Comparison of ENCODE assay signal across 9 cellular contexts in genomic region chr6:48068326-48069191, GRCh38. TPM values are rescaled to one million over a fixed set of nuclear protein-coding genes. Genes with fewer than 3 reads are reported as not detected.
A peak's percentile ranks its signal among the peaks of the same experiment; 100 is the strongest.
DNase-seq lines count a peak whose midpoint lies in the region; ATAC-seq and TF ChIP-seq lines count a peak whose summit lies in the region.
"Had no signal": no experiment of that assay in that cellular context is flagged by ENCODE, and none has a peak within 500 bp of the region (broad histone marks: within the 10 kb centered on the region; RNA-seq: fewer than 3 reads in every experiment).

No MANE protein-coding gene starts in this region.

- TF ChIP-seq CTCF in Panc1 (IDR thresholded peaks at IDR 0.05), result no peak
- TF ChIP-seq CTCF in heart left ventricle (IDR thresholded peaks at IDR 0.05), result no peak

- H4K20me1 ChIP-seq in GM23248 (ENCODE audit: insufficient read depth), result no peaks in the 10 kb centered on the region

- no peaks in the 10 kb centered on the region for H3K9me2 ChIP-seq in GM23248 (ENCODE audit: insufficient read depth)

- in situ Hi-C loops in GM23248 (cut with MboI), result no loop called here
- in situ Hi-C loops in Panc1 (cut with HindIII; ENCODE audit: low pct_unique_long_range_greater_than_20kb, low sequenced_read_pairs), result no loop called here

- H3K27me3 ChIP-seq in GM23248 (replicated peaks; ENCODE audit: insufficient read depth) (peaks cover 4% of the 10 kb centered on the region; the same call in 1 of the 2 replicates), Panc1 (ENCODE audit: control insufficient read depth, insufficient read depth, low read length) (peaks cover 16% of the 10 kb centered on the region), heart left ventricle (peaks cover 0 to 31% (median 18%) of the 10 kb centered on the region in 9 donors)

- H3K9ac ChIP-seq in GM23248, result no peak overlapping the region

- H3K79me2 ChIP-seq in GM23248 (ENCODE audit: insufficient read depth), result no peaks in the 10 kb centered on the region

- BruUV-seq in Panc1 (replicated peaks; lab: Mats Ljungman, UMichigan), result no TSS peak

- ATAC-seq in Panc1 (peak; percentile 82), heart left ventricle (peak in 2 of 4 donors; percentile 34 to 39), sciatic nerve (peak; percentile 36), GM18907 (IDR thresholded peaks at IDR 0.05; ENCODE audit: unreplicated experiment) (no peak)
- ATAC-seq: K562 had no signal

- 5 to 8% methylated on average over 28 to 62 of the region's 63 CpGs for WGBS in GM23248 (ENCODE audit: low coverage in 1 of 2, low lambda C conversion rate in 2 of 2, missing lambda C conversion rate in 2 of 2), 2 experiments
- 4 to 8% (median 4%) methylated on average over 7 to 63 of the region's 63 CpGs for WGBS in heart left ventricle, 4 donors

- DNase-seq in GM23248 (peak; percentile 23), Panc1 (ENCODE audit: low read depth, low spot score) (no peak), heart left ventricle (peak in 2 of 5 donors; percentile 17 to 53), sciatic nerve (ENCODE audit: low spot score) (peak; percentile 53), GM19238 (ENCODE audit: insufficient read length, low spot score) (no peak), GF-D8 (lab: John Stamatoyannopoulos, UW) (no peak)
- DNase-seq in NK-92 treated with Interleukin-12 subunit alpha and Interleukin-12 subunit beta, amount 100 ng/mL, for 24 hours (lab: John Stamatoyannopoulos, UW), result no peak

- H3F3A ChIP-seq in GM23248 (ENCODE audit: insufficient read depth), result no peaks in the 10 kb centered on the region

- H3K27ac ChIP-seq in GM23248 (no peak overlapping the region), Panc1 (ENCODE audit: low read length) (no peak overlapping the region), heart left ventricle (no peak overlapping the region)

- H3K9me3 ChIP-seq in GM23248 (ENCODE audit: low read depth) (no peaks in the 10 kb centered on the region), Panc1 (ENCODE audit: control insufficient read depth, insufficient read depth, low read depth, low read length) (no peaks in the 10 kb centered on the region), heart left ventricle (no peaks in the 10 kb centered on the region)

- H3K4me1 ChIP-seq in GM23248 (ENCODE audit: insufficient read depth), result no peaks in the 10 kb centered on the region
- no peaks in the 10 kb centered on the region for H3K4me1 ChIP-seq in Panc1 (ENCODE audit: control insufficient read depth, insufficient read depth, low read length)
- peaks cover 0 to 20% (median 5%) of the 10 kb centered on the region in 12 donors for H3K4me1 ChIP-seq in heart left ventricle

- peak overlapping the region; percentile 41 for H3K4me2 ChIP-seq in GM23248 (ENCODE audit: unreplicated experiment)

- POLR2A ChIA-PET in Panc1 (lab: Charles Lee), result no interaction called here

- intact Hi-C loops in Panc1 (cut with micrococcal nuclease; ENCODE audit: unreplicated experiment) (no loop called here), heart left ventricle (cut with DNase I) (no loop called here), sciatic nerve (cut with DNase I) (no loop called here)

- CTCF ChIA-PET in Panc1 (lab: Charles Lee), result no interaction called here

- no peak overlapping the region for H2AFZ ChIP-seq in GM23248

- H3K4me3 ChIP-seq in GM23248, result peak overlapping the region; percentile 47; the same call in 1 of the 2 replicates
- H3K4me3 ChIP-seq in Panc1 (ENCODE audit: low read depth in 2 of 2, low read length in 2 of 2), result peak overlapping the region; percentile 18 to 21; a peak in 3 of 4 replicates
- H3K4me3 ChIP-seq in heart left ventricle, result peak overlapping the region; percentile 7 to 44 (median 38)
- H3K4me3 ChIP-seq: K562 had no signal

- H3K36me3 ChIP-seq in GM23248 (ENCODE audit: low read depth) (no peaks in the 10 kb centered on the region), Panc1 (ENCODE audit: control insufficient read depth, insufficient read depth, low read length) (no peaks in the 10 kb centered on the region), heart left ventricle (no peaks in the 10 kb centered on the region)

- TF ChIP-seq POLR2A in heart left ventricle (IDR thresholded peaks at IDR 0.05), result no peak

RNA-seq across cellular contexts. Expression of gene PTCHD4, which starts 42.4 kb away (rescaled TPM):
- 0.51 and 0.76 TPM in 2 replicates for total RNA-seq in GM23248 (2014; rRNA removed; shearing (Covaris generic))
- polyA plus RNA-seq in GM23248 (2016; fragmentation: Nextera tagmentation; extraction: Ambion mirVana), result 1.1 and 1.2 TPM in 2 replicates
- total RNA-seq in Panc1 (2021; ENCODE audit: unreplicated experiment), result not detected
- polyA plus RNA-seq in Panc1 (2012; ENCODE audit: insufficient read length), result not detected
- total RNA-seq in heart left ventricle, result 1 to 10 TPM in 5 of 9 donors, under 1 TPM in 4; 0.37 to 2.0 (median 1.1) TPM
- under 1 TPM; 0.01 to 0.11 TPM for polyA plus RNA-seq in heart left ventricle
- total RNA-seq in sciatic nerve, result 1.7 TPM
- total RNA-seq: K562 had no signal
- polyA plus RNA-seq: K562 had no signal

Comparison
In these comparisons a context has a peak if more than half of its experiments do, and no peak if none do; other contexts are left out.
1. DNase-seq: peak in GM23248 (single experiment) and sciatic nerve (single experiment); none in Panc1 (single experiment), NK-92 treated with Interleukin-12 subunit alpha and Interleukin-12 subunit beta, amount 100 ng/mL, for 24 hours (single experiment), GM19238 (single experiment) and GF-D8 (single experiment).
2. Peak in every context shown above with its lines, with median percentiles within 50 percentile points of each other: H3K4me3 ChIP-seq.